In the genomic region with DNA sequence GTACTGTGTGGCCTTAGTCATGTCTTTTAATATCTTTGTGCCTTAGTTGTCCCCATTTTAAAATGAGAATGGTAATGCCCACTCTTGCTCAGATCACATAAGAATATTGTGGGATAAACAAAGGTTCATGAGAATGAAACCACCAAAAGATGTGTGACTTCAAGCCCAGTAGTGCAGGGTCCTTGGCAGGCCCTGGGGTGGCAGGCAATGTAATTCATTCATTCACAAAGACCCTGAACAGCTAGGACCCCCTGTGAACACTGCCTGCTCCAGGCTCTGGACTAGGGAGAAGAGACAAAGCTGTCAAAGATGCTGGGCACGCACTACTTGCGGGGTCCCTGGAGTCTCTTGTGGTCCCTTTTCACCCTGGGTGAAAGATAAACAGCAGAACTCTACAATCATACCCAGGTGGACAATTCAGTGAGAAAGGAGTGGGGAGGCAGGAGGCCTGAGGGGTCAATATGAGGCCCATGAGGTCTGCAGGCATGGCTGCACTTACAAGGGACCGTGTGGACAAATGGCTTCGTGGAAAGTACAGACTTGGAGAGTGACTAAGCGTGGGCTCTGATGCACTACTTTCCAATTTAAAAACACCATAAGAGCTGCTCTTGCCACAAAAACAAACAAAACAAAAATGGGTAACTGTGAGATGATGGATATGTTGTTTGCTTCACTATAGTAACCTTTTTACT, we compare ENCODE assay signal across 8 cellular contexts.
DNase-seq lines count a peak whose midpoint lies in the region; ATAC-seq lines count a peak whose summit lies in the region.
"Had no signal": no experiment of that assay in that cellular context is flagged by ENCODE, and none has a peak within 500 bp of the region (broad histone marks: within the 10 kb centered on the region; RNA-seq: fewer than 3 reads in every experiment).

No MANE protein-coding gene starts in this region.

- DNase-seq in LHCN-M2 (ENCODE audit: low read depth) (peak; percentile 50), fibroblast of peridontal ligament (ENCODE audit: extremely low read depth) (peak; percentile 53), DMS153 treated with DMSO at 0.1 percent for 48 hours (lab: John Stamatoyannopoulos, UW; ENCODE audit: unreplicated experiment) (no peak), NCI-H1694 treated with DMSO at 0.1 percent for 48 hours (lab: John Stamatoyannopoulos, UW) (no peak)
- peak; percentile 38 for DNase-seq in activated CD4-positive, alpha-beta memory T cell treated with anti-CD3 and anti-CD28 coated beads for 36 hours
- DNase-seq in stimulated activated effector memory CD8-positive, alpha-beta T cell treated with anti-CD3 and anti-CD28 coated beads, Interleukin-12 subunit alpha, Interleukin-12 subunit beta, amount 100 ng/mL, for 72 hours (ENCODE audit: low spot score in 2 of 2): peak in 1 of 2 donors; percentile 62
- DNase-seq: NCI-H2029 treated with DMSO at 0.1 percent for 48 hours had no signal

- H3K36me3 Mint-ChIP-seq in activated CD4-positive, alpha-beta memory T cell treated with anti-CD3 and anti-CD28 coated beads for 36 hours: no peaks in the 10 kb centered on the region
- H3K36me3 Mint-ChIP-seq in stimulated activated effector memory CD8-positive, alpha-beta T cell treated with anti-CD3 and anti-CD28 coated beads, Interleukin-12 subunit alpha, Interleukin-12 subunit beta, amount 100 ng/mL, for 72 hours: peaks cover 42% of the 10 kb centered on the region

- no peak overlapping the region for H3K4me3 Mint-ChIP-seq in activated CD4-positive, alpha-beta memory T cell treated with anti-CD3 and anti-CD28 coated beads for 36 hours
- H3K4me3 Mint-ChIP-seq in stimulated activated effector memory CD8-positive, alpha-beta T cell treated with anti-CD3 and anti-CD28 coated beads, Interleukin-12 subunit alpha, Interleukin-12 subunit beta, amount 100 ng/mL, for 72 hours: peak overlapping the region; percentile 52

- CTCF ChIA-PET in activated CD4-positive, alpha-beta memory T cell treated with anti-CD3 and anti-CD28 coated beads for 36 hours (lab: Charles Lee): no interaction called here

- H3K27me3 Mint-ChIP-seq in activated CD4-positive, alpha-beta memory T cell treated with anti-CD3 and anti-CD28 coated beads for 36 hours: no peaks in the 10 kb centered on the region

- peak overlapping the region; percentile 80 for H3K27ac Mint-ChIP-seq in activated CD4-positive, alpha-beta memory T cell treated with anti-CD3 and anti-CD28 coated beads for 36 hours
- peak overlapping the region; percentile 97 for H3K27ac Mint-ChIP-seq in stimulated activated effector memory CD8-positive, alpha-beta T cell treated with anti-CD3 and anti-CD28 coated beads, Interleukin-12 subunit alpha, Interleukin-12 subunit beta, amount 100 ng/mL, for 72 hours

- peaks cover 52% of the 10 kb centered on the region for H3K4me1 Mint-ChIP-seq in activated CD4-positive, alpha-beta memory T cell treated with anti-CD3 and anti-CD28 coated beads for 36 hours (ENCODE audit: low read depth)
- H3K4me1 Mint-ChIP-seq in stimulated activated effector memory CD8-positive, alpha-beta T cell treated with anti-CD3 and anti-CD28 coated beads, Interleukin-12 subunit alpha, Interleukin-12 subunit beta, amount 100 ng/mL, for 72 hours: peaks cover 83% of the 10 kb centered on the region

- peak; percentile 82 for ATAC-seq in stimulated activated effector memory CD8-positive, alpha-beta T cell treated with anti-CD3 and anti-CD28 coated beads, Interleukin-12 subunit alpha, Interleukin-12 subunit beta, amount 100 ng/mL, for 72 hours
- ATAC-seq in GM19395 (IDR thresholded peaks at IDR 0.05; ENCODE audit: unreplicated experiment): no peak

- intact Hi-C loops in activated CD4-positive, alpha-beta memory T cell treated with anti-CD3 and anti-CD28 coated beads for 36 hours (cut with micrococcal nuclease): loop anchor here (1.0 kb wide), 2 partner anchors 13 to 55 kb away; no protein-coding TSS in a partner anchor

- no peaks in the 10 kb centered on the region for H3K9me3 Mint-ChIP-seq in activated CD4-positive, alpha-beta memory T cell treated with anti-CD3 and anti-CD28 coated beads for 36 hours
- H3K9me3 Mint-ChIP-seq in stimulated activated effector memory CD8-positive, alpha-beta T cell treated with anti-CD3 and anti-CD28 coated beads, Interleukin-12 subunit alpha, Interleukin-12 subunit beta, amount 100 ng/mL, for 72 hours: no peaks in the 10 kb centered on the region

- POLR2A ChIA-PET in activated CD4-positive, alpha-beta memory T cell treated with anti-CD3 and anti-CD28 coated beads for 36 hours (lab: Charles Lee): interaction anchor here (1.2 to 4.7 kb wide), 3 partner anchors 13 to 54 kb away, joined by 5 to 30 read pairs (median 6); no protein-coding TSS in a partner anchor

Comparison
In these comparisons a context has a peak if more than half of its experiments do, and no peak if none do; other contexts are left out.
1. DNase-seq: peak in LHCN-M2 (single experiment), activated CD4-positive, alpha-beta memory T cell treated with anti-CD3 and anti-CD28 coated beads for 36 hours (single experiment) and fibroblast of peridontal ligament (single experiment); none in DMS153 treated with DMSO at 0.1 percent for 48 hours (single experiment) and NCI-H1694 treated with DMSO at 0.1 percent for 48 hours (single experiment).